ENCODE assay signal across 27 cellular contexts in the genomic region with DNA sequence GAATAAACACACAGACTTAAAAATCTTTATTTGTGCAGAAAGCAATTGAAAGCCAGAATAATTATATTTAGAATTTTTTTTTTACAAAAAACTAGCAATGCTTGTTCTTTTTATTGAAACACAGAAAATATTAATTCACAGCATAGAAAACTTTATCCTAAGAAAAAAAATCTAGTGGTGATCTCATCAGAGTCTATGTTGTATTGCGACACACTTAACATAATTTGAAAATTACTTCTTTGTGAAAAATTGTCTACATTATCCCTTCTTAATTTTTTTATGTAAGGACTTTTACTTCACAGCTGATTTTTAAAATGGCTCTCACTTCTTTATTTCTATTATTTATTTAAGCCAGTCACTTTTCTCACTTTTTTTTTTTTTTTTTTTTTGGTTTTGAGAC.
"Had no signal": no experiment of that assay in that cellular context is flagged by ENCODE, and none has a peak within 500 bp of the region (broad histone marks: within the 10 kb centered on the region; RNA-seq: fewer than 3 reads in every experiment).

No MANE protein-coding gene starts in this region.

- H3K27ac ChIP-seq: dorsolateral prefrontal cortex, epithelial cell of prostate, lower lobe of right lung, ovary, psoas muscle, skin epidermis, spleen, tibial nerve, upper lobe of left lung had no signal

- H3K4me1 ChIP-seq: lower lobe of right lung, spleen, upper lobe of left lung had no signal

- H3K36me3 ChIP-seq: lower lobe of right lung, ovary, spleen, thoracic aorta, tibial nerve, upper lobe of left lung had no signal

- ATAC-seq: esophagus mucosa; left ventricle myocardium superior; lower lobe of right lung; naive thymus-derived CD8-positive, alpha-beta T cell; psoas muscle; right cardiac atrium; stimulated activated memory B cell treated with anti-CD40 and anti-IgM and Interleukin-4, amounts not matched to agents 10 μg/mL and 1 μg/mL and 100 μg/mL, for 72 hours; stimulated activated naive CD8-positive, alpha-beta T cell treated with anti-CD3 and anti-CD28 coated beads, Interleukin-15, Interleukin-2, amounts not matched to agents 100 U/mL and 50 U/mL, for 24 hours had no signal

- H3K27me3 ChIP-seq: dorsolateral prefrontal cortex, ovary, spleen, tibial nerve, upper lobe of left lung had no signal

- H3K4me3 ChIP-seq: dorsolateral prefrontal cortex, lower lobe of right lung, ovary, psoas muscle, skin epidermis, spleen, thoracic aorta, tibial nerve, upper lobe of left lung had no signal

- H3K9me3 ChIP-seq: lower lobe of right lung, ovary, psoas muscle, thoracic aorta, tibial nerve, upper lobe of left lung had no signal

- DNase-seq: dorsolateral prefrontal cortex; effector CD4-positive, alpha-beta T cell; foreskin melanocyte; hypothalamus; immature natural killer cell; islet precursor cell; left ventricle myocardium superior; lower lobe of right lung; naive thymus-derived CD8-positive, alpha-beta T cell; occipital lobe; ovary; posterior cingulate gyrus; psoas muscle; right cardiac atrium; spleen; stimulated activated CD4-positive, alpha-beta T cell treated with anti-CD3 and anti-CD28 coated beads, Interleukin-4, amount 100 ng/mL, for 4 hours; stimulated activated naive CD8-positive, alpha-beta T cell treated with anti-CD3 and anti-CD28 coated beads, Interleukin-15, Interleukin-2, amounts not matched to agents 100 U/mL and 50 U/mL, for 24 hours; substantia nigra; upper lobe of left lung had no signal

- FAIRE-seq: colon, urothelium cell line had no signal
